In the genomic region with DNA sequence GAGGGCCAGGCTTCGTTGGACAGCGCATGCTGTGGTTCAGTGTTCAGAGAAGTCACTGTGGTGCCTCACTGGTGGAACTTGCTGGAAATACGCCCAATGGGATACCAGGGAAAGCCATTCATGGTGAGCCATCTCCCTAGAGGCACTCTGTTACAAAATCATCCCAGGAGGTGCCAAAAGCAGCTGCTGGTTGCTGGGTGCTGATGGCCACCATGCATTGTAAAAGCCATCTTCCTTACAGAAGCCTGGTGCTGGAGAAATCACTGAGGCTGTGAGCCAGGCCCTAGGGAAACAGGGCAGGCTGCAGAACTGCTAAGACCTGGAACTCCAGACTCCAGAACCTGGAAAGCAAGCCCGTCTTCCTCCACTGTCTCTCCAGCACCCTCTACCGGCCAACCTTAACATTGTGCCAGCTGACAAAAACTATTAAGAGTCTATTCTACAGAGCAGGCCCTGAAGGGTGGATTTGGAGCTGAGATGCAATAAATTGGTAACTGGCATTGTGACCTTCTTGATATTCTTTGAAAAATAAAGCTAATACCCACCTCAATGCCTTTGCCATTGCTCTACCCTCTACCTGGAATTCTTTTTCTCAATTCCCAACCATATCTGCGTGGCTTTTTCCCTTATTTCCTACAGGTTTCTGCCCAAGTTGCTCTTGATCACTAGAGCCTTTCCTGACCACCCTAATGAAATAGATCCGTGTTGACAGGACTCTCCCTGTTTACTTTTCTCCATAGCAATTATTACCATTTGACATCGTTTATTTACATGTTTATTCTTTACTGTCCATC, we compare ENCODE assay signal across 8 cellular contexts. TPM values are rescaled to one million over a fixed set of nuclear protein-coding genes. Genes with fewer than 3 reads are reported as not detected.
DNase-seq lines count a peak whose midpoint lies in the region; ATAC-seq and TF ChIP-seq lines count a peak whose summit lies in the region.

No MANE protein-coding gene starts in this region.

- POLR2A ChIA-PET in RWPE1 (lab: Yijun Ruan, JAX; ENCODE audit: low non-redundant PET) = interaction anchor here (0.7 kb wide), 1 partner anchor 244 kb away, joined by 3 read pairs; no protein-coding TSS in a partner anchor

- H3K4me3 ChIP-seq in foreskin fibroblast (ENCODE audit: low read depth in 1 of 2, low read length in 2 of 2) (no peak overlapping the region), upper lobe of right lung (no peak overlapping the region)

- ATAC-seq in upper lobe of right lung (peak; percentile 94), GM21360 (IDR thresholded peaks at IDR 0.05; ENCODE audit: unreplicated experiment) (no peak)

- no peaks in the 10 kb centered on the region for H3K36me3 ChIP-seq in upper lobe of right lung

- CTCF ChIA-PET in RWPE1 (lab: Yijun Ruan, JAX) = interaction anchor here (0.5 to 2.9 kb wide), 24 partner anchors 12 to 911 kb away, joined by 3 to 29 read pairs (median 4); partner anchors contain the start of gene SNRPB

- no peaks in the 10 kb centered on the region for H3K27me3 ChIP-seq in upper lobe of right lung

- H3K9me3 ChIP-seq in upper lobe of right lung = no peaks in the 10 kb centered on the region

- DNase-seq in DMS53 (lab: John Stamatoyannopoulos, UW) (peak; percentile 86), RWPE1 (ENCODE audit: low spot score) (peak; percentile 71), foreskin fibroblast (peak; percentile 56 to 86), nucleus accumbens (lab: John Stamatoyannopoulos, UW) (peak in 50 of 56 donors; percentile 3 to 85 (median 42)), upper lobe of right lung (no peak)
- DNase-seq in activated T-helper 1 cell treated with anti-CD3 and anti-CD28 coated beads, Interleukin-2, amount 50 U/mL, for 16 hours (ENCODE audit: low read depth in 1 of 2, low spot score in 1 of 2) = peak; percentile 22 to 31

- H3K27ac ChIP-seq in RWPE1 = peak overlapping the region; percentile 65
- H3K27ac ChIP-seq in upper lobe of right lung = no peak overlapping the region

- no peaks in the 10 kb centered on the region for H3K4me1 ChIP-seq in upper lobe of right lung

- TF ChIP-seq CTCF in LNCAP (IDR thresholded peaks at IDR 0.05) (peak; percentile 87), RWPE1 (conservative IDR thresholded peaks at IDR 0.05; ENCODE audit: low read depth) (peak; percentile 91), foreskin fibroblast (IDR thresholded peaks at IDR 0.05; ENCODE audit: low read depth, low read length) (peak; percentile 86), upper lobe of right lung (IDR thresholded peaks at IDR 0.05) (peak; percentile 82)

- intact Hi-C loops in upper lobe of right lung (cut with DNase I) = no loop called here

RNA-seq across cellular contexts. Expression of gene SNRPB, which starts 18.5 kb away (rescaled TPM):
- 83.7 TPM for total RNA-seq in upper lobe of right lung

RNA-seq across cellular contexts. Expression of gene ZNF343, which starts 56.6 kb away (rescaled TPM):
- 8.3 TPM for total RNA-seq in upper lobe of right lung
